8 cellular contexts compared by ENCODE assay signal in the genomic region with DNA sequence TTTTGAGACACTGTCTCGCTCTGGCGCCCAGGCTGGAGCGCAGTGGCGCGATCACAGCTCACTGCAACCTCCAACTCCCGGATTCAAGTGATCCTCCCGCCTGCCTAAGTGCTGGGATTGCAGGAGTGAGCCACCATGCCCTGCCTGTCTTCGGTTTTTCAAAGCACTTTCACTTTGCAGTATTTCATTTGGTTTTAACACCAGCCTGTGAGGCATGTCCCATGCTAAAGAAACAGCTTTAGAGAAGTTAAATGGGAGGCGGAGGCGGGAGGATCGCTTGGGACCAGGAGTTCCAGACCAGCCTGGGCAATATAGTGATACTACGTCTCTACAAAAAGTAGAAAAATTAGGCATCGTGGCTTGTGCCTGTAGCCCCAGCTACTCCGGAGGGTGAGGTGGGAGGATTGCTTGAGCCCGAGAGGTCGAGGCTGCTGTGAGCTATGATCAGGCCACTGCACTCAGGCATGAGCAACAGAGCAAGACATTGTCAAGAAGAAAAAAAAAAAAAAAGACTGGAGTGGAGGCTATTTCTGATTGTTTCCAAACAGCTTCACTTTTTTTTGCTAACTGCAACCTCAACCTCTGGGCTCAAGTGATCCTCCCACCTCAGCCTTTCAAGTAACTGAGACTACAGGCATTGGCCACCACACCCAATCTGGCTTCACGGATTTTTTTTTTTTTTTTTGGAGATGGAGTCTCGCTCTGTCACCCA. TPM values are rescaled to one million over a fixed set of nuclear protein-coding genes. Genes with fewer than 3 reads are reported as not detected.
DNase-seq lines count a peak whose midpoint lies in the region; TF ChIP-seq lines count a peak whose summit lies in the region.

No MANE protein-coding gene starts in this region.

- no peak for TF ChIP-seq CTCF in NB4 (IDR thresholded peaks at IDR 0.05; ENCODE audit: low read depth, low read length)
- no peak for TF ChIP-seq CTCF in cardiac fibroblast (IDR thresholded peaks at IDR 0.05; ENCODE audit: low read depth, low read length)

- H3K4me1 ChIP-seq in mucosa of stomach (ENCODE audit: control insufficient read depth, insufficient read depth, low read length) = peaks cover 20% of the 10 kb centered on the region

- no peaks in the 10 kb centered on the region for H3K36me3 ChIP-seq in mucosa of stomach (ENCODE audit: control insufficient read depth, insufficient read depth, low read length)

- TF ChIP-seq POLR2A in NB4 (IDR thresholded peaks at IDR 0.05; ENCODE audit: extremely low read depth, insufficient read length) = no peak

- no peaks in the 10 kb centered on the region for H3K9me3 ChIP-seq in mucosa of stomach (ENCODE audit: control insufficient read depth, low read length)

- H3K4me3 ChIP-seq in NB4 (ENCODE audit: low read depth, low read length) = peak overlapping the region; percentile 76
- H3K4me3 ChIP-seq in cardiac fibroblast (replicated peaks in 1 of 2; ENCODE audit: low read depth in 2 of 2, low read length in 2 of 2) = peak overlapping the region; percentile 83 to 89
- peak overlapping the region; percentile 58 for H3K4me3 ChIP-seq in mucosa of stomach (ENCODE audit: low read length)

- DNase-seq in Daoy (ENCODE audit: low read depth) (peak; percentile 40), NB4 (ENCODE audit: low read depth) (peak; percentile 45), cardiac fibroblast (ENCODE audit: low read depth in 2 of 2) (peak; percentile 35 to 39), NCI-H146 (lab: John Stamatoyannopoulos, UW) (no peak), GDM1 (lab: John Stamatoyannopoulos, UW) (no peak), cerebellar cortex (ENCODE audit: low spot score) (no peak)
- no peak for DNase-seq in effector CD4-positive, alpha-beta T cell

- no peaks in the 10 kb centered on the region for H3K27me3 ChIP-seq in mucosa of stomach (ENCODE audit: control insufficient read depth, insufficient read depth, low read length)

- peak overlapping the region; percentile 92 for H3K9ac ChIP-seq in mucosa of stomach (ENCODE audit: low read length)

RNA-seq across cellular contexts. Expression of gene METTL23, which starts 1.3 kb away (rescaled TPM):
- 29.4 and 36.5 TPM in 2 replicates for total RNA-seq in Daoy (2014; rRNA removed; shearing (Covaris generic))

RNA-seq across cellular contexts. Expression of gene JMJD6, which starts 1.5 kb away (rescaled TPM):
- total RNA-seq in Daoy (2014; rRNA removed; shearing (Covaris generic)) = 36.2 and 38.9 TPM in 2 replicates

RNA-seq across cellular contexts. Expression of gene SRSF2, which starts 9.2 kb away (rescaled TPM):
- total RNA-seq in Daoy (2014; rRNA removed; shearing (Covaris generic)) = 359 and 429 TPM in 2 replicates

RNA-seq across cellular contexts. Expression of gene MFSD11, which starts 10.0 kb away (rescaled TPM):
- total RNA-seq in Daoy (2014; rRNA removed; shearing (Covaris generic)) = 21.4 and 37.6 TPM in 2 replicates

RNA-seq across cellular contexts. Expression of gene MXRA7, which starts 17.1 kb away (rescaled TPM):
- 166 and 171 TPM in 2 replicates for total RNA-seq in Daoy (2014; rRNA removed; shearing (Covaris generic))

Comparison
In these comparisons a context has a peak if more than half of its experiments do, and no peak if none do; other contexts are left out.
1. DNase-seq: peak in Daoy (single experiment), NB4 (single experiment) and cardiac fibroblast (2 of 2); none in effector CD4-positive, alpha-beta T cell (single experiment), NCI-H146 (single experiment), GDM1 (single experiment) and cerebellar cortex (single experiment).
2. Peak in every context shown above with its lines, with median percentiles within 50 percentile points of each other: H3K4me3 ChIP-seq.